In the genomic region with DNA sequence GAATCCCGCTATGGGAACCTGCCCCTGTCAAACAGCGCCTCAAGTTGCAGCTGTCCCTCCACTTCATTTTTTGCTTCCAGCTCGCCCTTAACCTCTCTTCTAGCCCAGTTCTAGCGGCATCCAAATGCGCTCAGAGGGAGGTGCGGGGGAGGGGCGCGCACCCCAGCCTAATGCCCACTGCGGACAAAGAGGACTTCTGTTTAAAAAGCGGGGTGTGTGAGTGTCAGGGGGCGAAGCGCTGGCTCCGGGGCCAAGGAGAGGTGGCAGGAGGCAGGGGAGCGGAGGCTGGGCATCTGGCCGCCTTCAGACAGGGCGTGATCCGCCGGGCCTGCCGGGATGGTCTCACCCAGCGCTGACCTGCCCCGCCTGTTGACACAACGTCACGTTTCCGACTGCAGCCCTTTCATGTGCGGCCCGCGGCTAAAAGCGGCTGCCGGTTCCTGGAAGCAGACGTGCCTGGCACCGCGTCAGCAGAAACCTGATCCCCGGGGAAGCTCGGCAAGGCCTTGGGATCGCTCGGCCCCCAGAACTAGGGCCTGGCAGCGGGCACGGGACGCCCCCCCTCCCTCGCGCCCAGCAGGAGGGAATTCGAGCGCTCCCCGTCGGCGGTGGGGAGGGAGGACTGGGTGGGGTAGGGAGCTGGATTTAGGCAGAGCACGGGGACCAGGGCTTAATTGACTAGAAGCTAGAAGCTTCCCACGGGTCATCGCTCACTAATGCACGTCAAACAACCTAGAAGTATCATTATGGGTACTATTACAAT, we compare ENCODE assay signal across 8 cellular contexts. TPM values are rescaled to one million over a fixed set of nuclear protein-coding genes. Genes with fewer than 3 reads are reported as not detected.
A peak's percentile ranks its signal among the peaks of the same experiment; 100 is the strongest.
DNase-seq lines count a peak whose midpoint lies in the region; ATAC-seq lines count a peak whose summit lies in the region.

No MANE protein-coding gene starts in this region.

- peak; percentile 38 for ATAC-seq in GM18868 (IDR thresholded peaks at IDR 0.05; ENCODE audit: unreplicated experiment)
- peak; percentile 60 for ATAC-seq in HG03095 (IDR thresholded peaks at IDR 0.05; ENCODE audit: unreplicated experiment)
- peak; percentile 80 for ATAC-seq in left lobe of liver

- peak; percentile 89 for DNase-seq in AG08396 (ENCODE audit: low spot score)
- DNase-seq in NCI-H345 (lab: John Stamatoyannopoulos, UW), result peak; percentile 86
- DNase-seq in activated CD4-positive, alpha-beta T cell treated with anti-CD3 and anti-CD28 coated beads for 48 hours, result peak; percentile 77
- DNase-seq in cortex of kidney (lab: John Stamatoyannopoulos, UW), result peak; percentile 77
- peak; percentile 97 for DNase-seq in left lobe of liver (ENCODE audit: low spot score)
- DNase-seq in stimulated activated CD4-positive, alpha-beta T cell treated with anti-CD3 and anti-CD28 coated beads, Interleukin-2, amount 100 ng/mL, for 24 hours, result peak; percentile 65 to 79

RNA-seq across cellular contexts. Expression of a gene that starts 7.6 kb away (rescaled TPM):
- 26.4 TPM for total RNA-seq in left lobe of liver

Comparison
In these comparisons a context has a peak if more than half of its experiments do, and no peak if none do; other contexts are left out.
1. Peak in every context shown above with its lines: DNase-seq and ATAC-seq.